ENCODE assay signal across 10 cellular contexts in the genomic region with DNA sequence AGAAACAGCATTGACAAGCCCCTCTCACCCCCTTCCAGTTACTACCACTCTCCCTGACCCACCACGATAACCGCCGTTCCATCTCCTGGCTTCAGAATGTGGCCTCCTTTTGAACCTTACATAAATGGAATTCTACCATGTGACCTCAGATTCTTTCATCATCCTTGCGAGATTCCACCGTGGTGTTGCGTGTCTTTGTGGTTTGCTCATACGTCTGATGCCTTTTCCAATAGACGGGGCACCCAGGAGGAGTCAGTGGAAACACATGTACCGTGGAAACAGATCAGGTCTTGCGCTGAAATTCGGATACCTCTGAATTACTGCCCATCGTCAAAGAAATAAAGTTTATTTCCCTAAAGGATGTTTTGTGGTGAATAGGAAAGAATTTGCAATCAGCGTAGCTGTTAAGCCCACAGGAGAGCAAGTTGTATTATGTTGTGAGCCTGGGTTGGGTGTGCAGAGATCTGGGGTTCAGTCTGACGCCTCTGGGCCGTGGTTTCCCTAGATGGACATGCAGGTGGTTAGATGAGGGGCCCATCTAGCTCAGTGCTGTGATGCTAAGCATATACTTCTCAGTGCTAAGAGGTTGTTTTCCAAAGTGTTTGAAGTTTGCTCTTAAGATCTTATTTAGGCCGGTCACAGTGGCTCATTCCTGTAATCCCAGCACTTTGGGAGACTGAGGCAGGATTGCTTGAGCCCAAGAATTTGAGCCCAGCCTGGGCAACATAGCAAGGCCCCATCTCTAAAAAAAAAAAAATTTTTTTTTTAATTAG. TPM values are rescaled to one million over a fixed set of nuclear protein-coding genes. Genes with fewer than 3 reads are reported as not detected.
DNase-seq lines count a peak whose midpoint lies in the region; ATAC-seq and TF ChIP-seq lines count a peak whose summit lies in the region.
"Had no signal": no experiment of that assay in that cellular context is flagged by ENCODE, and none has a peak within 500 bp of the region (broad histone marks: within the 10 kb centered on the region; RNA-seq: fewer than 3 reads in every experiment).

No MANE protein-coding gene starts in this region.

- H3K27me3 ChIP-seq in tibial artery (no peaks in the 10 kb centered on the region), colonic mucosa (no peaks in the 10 kb centered on the region)

- no peak overlapping the region for H3K9ac ChIP-seq in colonic mucosa (ENCODE audit: low read depth in 2 of 2, low read length in 2 of 2)

- peak overlapping the region; percentile 87 to 98 for H3K27ac ChIP-seq in tibial artery
- no peak overlapping the region for H3K27ac ChIP-seq in colonic mucosa

- no peak for TF ChIP-seq CTCF in tibial artery (IDR thresholded peaks at IDR 0.05)
- TF ChIP-seq CTCF in colonic mucosa (IDR thresholded peaks at IDR 0.05), result no peak

- peak; percentile 90 for DNase-seq in HS-27A (ENCODE audit: low read depth)
- peak; percentile 99 for DNase-seq in amniotic epithelial cell (ENCODE audit: low read depth)
- DNase-seq in left kidney (ENCODE audit: low read depth, low spot score), result peak; percentile 61
- no peak for DNase-seq in tibial artery
- no peak for DNase-seq in colonic mucosa
- no peak for DNase-seq in mesenteric fat pad (ENCODE audit: low spot score)
- no peak for DNase-seq in amygdala (lab: John Stamatoyannopoulos, UW)
- DNase-seq: activated CD4-positive, alpha-beta T cell treated with anti-CD3 and anti-CD28 coated beads, Interleukin-2, amount 50 U/mL, for 4 hours; Karpas-422 had no signal

- intact Hi-C loops in tibial artery (cut with DNase I; ENCODE audit: low total_unique reads), result no loop called here
- intact Hi-C loops in colonic mucosa (cut with DNase I), result no loop called here

- H3K9me3 ChIP-seq in tibial artery (no peaks in the 10 kb centered on the region), colonic mucosa (no peaks in the 10 kb centered on the region)

- H3K4me3 ChIP-seq in tibial artery (no peak overlapping the region), colonic mucosa (no peak overlapping the region)

- H3K36me3 ChIP-seq in tibial artery (no peaks in the 10 kb centered on the region), colonic mucosa (no peaks in the 10 kb centered on the region)

- H3K4me1 ChIP-seq in tibial artery (peaks cover 15 to 66% (median 54%) of the 10 kb centered on the region in 4 donors), colonic mucosa (peaks cover 17% of the 10 kb centered on the region)

- ATAC-seq in HG03354 (IDR thresholded peaks at IDR 0.05; ENCODE audit: poor library complexity, severe bottlenecking, unreplicated experiment), result no peak

RNA-seq across cellular contexts. Expression of gene GTF2IRD1, which starts 29.1 kb away (rescaled TPM):
- 10 to 100 TPM; 18.3 to 29.5 TPM for total RNA-seq in colonic mucosa
- total RNA-seq in mesenteric fat pad, result 17.3 TPM

Comparison
In these comparisons a context has a peak if more than half of its experiments do, and no peak if none do; other contexts are left out.
1. DNase-seq: peak in HS-27A (single experiment), amniotic epithelial cell (single experiment) and left kidney (single experiment); none in tibial artery (0 of 2), colonic mucosa (single experiment), mesenteric fat pad (single experiment) and amygdala (0 of 56).